Comparison of ENCODE assay signal across 2 cellular contexts in the genomic region with DNA sequence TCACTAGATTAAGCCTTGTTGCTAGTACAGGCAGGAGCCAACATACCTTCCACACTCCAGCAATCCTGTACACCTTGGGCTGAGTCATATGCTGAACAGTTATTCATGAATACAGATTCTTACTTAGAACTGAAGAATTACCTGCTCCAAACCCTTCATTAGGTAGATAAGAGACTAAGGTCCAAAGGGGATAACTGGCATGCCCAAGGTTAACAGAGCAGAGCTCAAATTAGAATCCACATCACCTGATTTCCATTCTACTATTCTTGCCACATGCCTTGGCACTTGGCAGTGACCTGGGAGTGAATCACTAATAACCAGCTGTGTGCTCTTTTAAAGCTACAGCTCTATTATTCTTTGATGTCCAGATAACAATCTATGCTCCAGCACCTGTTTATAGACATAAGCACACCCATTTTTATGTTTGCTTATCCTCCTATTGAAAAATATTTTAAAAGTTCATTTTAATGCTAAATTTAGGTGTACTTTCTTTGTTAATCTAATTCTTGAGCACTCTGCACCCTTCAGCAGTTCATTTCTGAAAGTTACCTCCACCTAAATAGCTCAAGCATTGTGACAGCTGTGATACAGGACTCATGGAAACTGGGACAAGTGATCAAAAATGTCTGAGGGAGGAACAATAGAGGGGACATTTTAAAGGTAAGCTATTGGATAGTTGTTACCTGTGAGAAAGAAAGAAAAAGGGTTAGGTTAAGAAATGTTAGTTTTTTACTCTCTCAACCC.
TF ChIP-seq lines count a peak whose summit lies in the region.

No MANE protein-coding gene starts in this region.

TF ChIP-seq in GM12891, 5 proteins besides CTCF, POLR2A, EP300 and RAD21:
- TF ChIP-seq TAF1 (IDR thresholded peaks at IDR 0.05; ENCODE audit: low read depth, low read length) (no peak), SPI1 (IDR thresholded peaks at IDR 0.05; ENCODE audit: low read depth, low read length) (no peak), POLR2AphosphoS5 (IDR thresholded peaks at IDR 0.05; ENCODE audit: low read depth, low read length) (no peak), POU2F2 (IDR thresholded peaks at IDR 0.05; ENCODE audit: low read depth, low read length) (no peak), PAX5 (IDR thresholded peaks at IDR 0.05; ENCODE audit: insufficient read depth, low read length, severe bottlenecking) (no peak)
TF ChIP-seq in GM12891: peak in this region for 0.

TF ChIP-seq in SK-N-SH, 30 proteins besides CTCF, POLR2A, EP300 and RAD21:
- TF ChIP-seq, protein P1, sequence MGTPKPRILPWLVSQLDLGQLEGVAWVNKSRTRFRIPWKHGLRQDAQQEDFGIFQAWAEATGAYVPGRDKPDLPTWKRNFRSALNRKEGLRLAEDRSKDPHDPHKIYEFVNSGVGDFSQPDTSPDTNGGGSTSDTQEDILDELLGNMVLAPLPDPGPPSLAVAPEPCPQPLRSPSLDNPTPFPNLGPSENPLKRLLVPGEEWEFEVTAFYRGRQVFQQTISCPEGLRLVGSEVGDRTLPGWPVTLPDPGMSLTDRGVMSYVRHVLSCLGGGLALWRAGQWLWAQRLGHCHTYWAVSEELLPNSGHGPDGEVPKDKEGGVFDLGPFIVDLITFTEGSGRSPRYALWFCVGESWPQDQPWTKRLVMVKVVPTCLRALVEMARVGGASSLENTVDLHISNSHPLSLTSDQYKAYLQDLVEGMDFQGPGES (IDR thresholded peaks at IDR 0.05; ENCODE audit: low read depth, low read length): no peak
- no peak for TF ChIP-seq GATA2 (CRISPR knock-in tag; IDR thresholded peaks at IDR 0.05)
- no peak for TF ChIP-seq FOSL2 (IDR thresholded peaks at IDR 0.05; ENCODE audit: borderline replicate concordance, low read depth)
- TF ChIP-seq EZH2phosphoT487 (IDR thresholded peaks at IDR 0.05; ENCODE audit: borderline replicate concordance, low read depth): no peak
- no peak for TF ChIP-seq NRF1 (IDR thresholded peaks at IDR 0.05; ENCODE audit: low read depth, low read length)
- no peak for TF ChIP-seq ELF1 (IDR thresholded peaks at IDR 0.05)
- TF ChIP-seq, protein P2, sequence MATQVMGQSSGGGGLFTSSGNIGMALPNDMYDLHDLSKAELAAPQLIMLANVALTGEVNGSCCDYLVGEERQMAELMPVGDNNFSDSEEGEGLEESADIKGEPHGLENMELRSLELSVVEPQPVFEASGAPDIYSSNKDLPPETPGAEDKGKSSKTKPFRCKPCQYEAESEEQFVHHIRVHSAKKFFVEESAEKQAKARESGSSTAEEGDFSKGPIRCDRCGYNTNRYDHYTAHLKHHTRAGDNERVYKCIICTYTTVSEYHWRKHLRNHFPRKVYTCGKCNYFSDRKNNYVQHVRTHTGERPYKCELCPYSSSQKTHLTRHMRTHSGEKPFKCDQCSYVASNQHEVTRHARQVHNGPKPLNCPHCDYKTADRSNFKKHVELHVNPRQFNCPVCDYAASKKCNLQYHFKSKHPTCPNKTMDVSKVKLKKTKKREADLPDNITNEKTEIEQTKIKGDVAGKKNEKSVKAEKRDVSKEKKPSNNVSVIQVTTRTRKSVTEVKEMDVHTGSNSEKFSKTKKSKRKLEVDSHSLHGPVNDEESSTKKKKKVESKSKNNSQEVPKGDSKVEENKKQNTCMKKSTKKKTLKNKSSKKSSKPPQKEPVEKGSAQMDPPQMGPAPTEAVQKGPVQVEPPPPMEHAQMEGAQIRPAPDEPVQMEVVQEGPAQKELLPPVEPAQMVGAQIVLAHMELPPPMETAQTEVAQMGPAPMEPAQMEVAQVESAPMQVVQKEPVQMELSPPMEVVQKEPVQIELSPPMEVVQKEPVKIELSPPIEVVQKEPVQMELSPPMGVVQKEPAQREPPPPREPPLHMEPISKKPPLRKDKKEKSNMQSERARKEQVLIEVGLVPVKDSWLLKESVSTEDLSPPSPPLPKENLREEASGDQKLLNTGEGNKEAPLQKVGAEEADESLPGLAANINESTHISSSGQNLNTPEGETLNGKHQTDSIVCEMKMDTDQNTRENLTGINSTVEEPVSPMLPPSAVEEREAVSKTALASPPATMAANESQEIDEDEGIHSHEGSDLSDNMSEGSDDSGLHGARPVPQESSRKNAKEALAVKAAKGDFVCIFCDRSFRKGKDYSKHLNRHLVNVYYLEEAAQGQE (IDR thresholded peaks at IDR 0.05; ENCODE audit: low read depth, low read length): no peak
- no peak for TF ChIP-seq TCF12 (IDR thresholded peaks at IDR 0.05)
- TF ChIP-seq POLR2AphosphoS5 (IDR thresholded peaks at IDR 0.05; ENCODE audit: low read depth, low read length): no peak
- TF ChIP-seq JUND (IDR thresholded peaks at IDR 0.05): no peak
- no peak for TF ChIP-seq TAF1 (IDR thresholded peaks at IDR 0.05; ENCODE audit: borderline replicate concordance, low read depth, low read length)
- no peak for TF ChIP-seq CHD2 (IDR thresholded peaks at IDR 0.05; ENCODE audit: low read length, partially characterized antibody)
- no peak for TF ChIP-seq NFIC (IDR thresholded peaks at IDR 0.05; ENCODE audit: borderline replicate concordance)
- TF ChIP-seq, protein P3, sequence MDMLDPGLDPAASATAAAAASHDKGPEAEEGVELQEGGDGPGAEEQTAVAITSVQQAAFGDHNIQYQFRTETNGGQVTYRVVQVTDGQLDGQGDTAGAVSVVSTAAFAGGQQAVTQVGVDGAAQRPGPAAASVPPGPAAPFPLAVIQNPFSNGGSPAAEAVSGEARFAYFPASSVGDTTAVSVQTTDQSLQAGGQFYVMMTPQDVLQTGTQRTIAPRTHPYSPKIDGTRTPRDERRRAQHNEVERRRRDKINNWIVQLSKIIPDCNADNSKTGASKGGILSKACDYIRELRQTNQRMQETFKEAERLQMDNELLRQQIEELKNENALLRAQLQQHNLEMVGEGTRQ (IDR thresholded peaks at IDR 0.05; ENCODE audit: borderline replicate concordance, low read depth, low read length): no peak
